ENCODE assay signal across 15 cellular contexts in genomic region chr2:196989496-196989895, GRCh38.
A peak's percentile ranks its signal among the peaks of the same experiment; 100 is the strongest.
DNase-seq lines count a peak whose midpoint lies in the region; TF ChIP-seq lines count a peak whose summit lies in the region.
"Had no signal": no experiment of that assay in that cellular context is flagged by ENCODE, and none has a peak within 500 bp of the region (broad histone marks: within the 10 kb centered on the region; RNA-seq: fewer than 3 reads in every experiment).

No MANE protein-coding gene starts in this region.

- WGBS in adrenal gland, 4 donors, result 52 to 62% (median 55%) methylated on average over 4 of the region's 4 CpGs

- H3K36me3 ChIP-seq in Loucy (ENCODE audit: insufficient read depth, low read length) (peaks cover 12% of the 10 kb centered on the region; the same call in 1 of the 2 replicates), neural cell (ENCODE audit: insufficient read depth, low read length) (no peaks in the 10 kb centered on the region), adrenal gland (replicated peaks in 1 of 2) (peaks cover 0 to 4% of the 10 kb centered on the region in 2 donors)
- H3K36me3 ChIP-seq: gastrocnemius medialis had no signal

- H3K9ac ChIP-seq in Loucy (ENCODE audit: low read depth, low read length, poor library complexity, severe bottlenecking) (peak overlapping the region; percentile 71), neural cell (ENCODE audit: low read length) (no peak overlapping the region)

- H3K27ac ChIP-seq in neural cell (ENCODE audit: low read length) (peak overlapping the region; percentile 85), adrenal gland (peak overlapping the region in 2 of 5 donors; percentile 2 to 83)
- H3K27ac ChIP-seq: gastrocnemius medialis, lower lobe of right lung had no signal

- no peaks in the 10 kb centered on the region for H3K79me2 ChIP-seq in Loucy (ENCODE audit: insufficient read depth, low read length)
- H3K79me2 ChIP-seq in neural cell (replicated peaks; ENCODE audit: insufficient read depth, low read length), result no peaks in the 10 kb centered on the region

- no peak overlapping the region for H3K4me3 ChIP-seq in Loucy (ENCODE audit: low read length, poor library complexity, severe bottlenecking)
- no peak overlapping the region for H3K4me3 ChIP-seq in neural cell (ENCODE audit: low read length)
- H3K4me3 ChIP-seq in adrenal gland, result no peak overlapping the region
- H3K4me3 ChIP-seq: gastrocnemius medialis, lower lobe of right lung had no signal

- H3K36me3 Mint-ChIP-seq in activated CD4-positive, alpha-beta T cell treated with anti-CD3 and anti-CD28 coated beads, Interleukin-2, amount 10 ng/mL, durations not matched to agents 24 days and 14 days (ENCODE audit: low read depth), result peaks cover 69% of the 10 kb centered on the region
- peaks cover 77% of the 10 kb centered on the region for H3K36me3 Mint-ChIP-seq in activated CD4-positive, alpha-beta memory T cell treated with anti-CD3 and anti-CD28 coated beads, Interleukin-2, amount 10 ng/mL, durations not matched to agents 7 days and 5 days (ENCODE audit: low read depth)

- peaks cover 41% of the 10 kb centered on the region for H3K4me1 Mint-ChIP-seq in activated CD4-positive, alpha-beta T cell treated with anti-CD3 and anti-CD28 coated beads, Interleukin-2, amount 10 ng/mL, durations not matched to agents 24 days and 14 days
- peaks cover 49% of the 10 kb centered on the region for H3K4me1 Mint-ChIP-seq in activated CD4-positive, alpha-beta memory T cell treated with anti-CD3 and anti-CD28 coated beads, Interleukin-2, amount 10 ng/mL, durations not matched to agents 7 days and 5 days

- no peak for TF ChIP-seq CTCF in Loucy (conservative IDR thresholded peaks at IDR 0.05; ENCODE audit: low read length)
- TF ChIP-seq CTCF in neural cell (IDR thresholded peaks at IDR 0.05; ENCODE audit: poor library complexity, severe bottlenecking), result no peak
- TF ChIP-seq CTCF in adrenal gland (IDR thresholded peaks at IDR 0.05), result no peak

- peak; percentile 59 for DNase-seq in activated CD4-positive, alpha-beta T cell treated with anti-CD3 and anti-CD28 coated beads, Interleukin-2, amount 10 ng/mL, durations not matched to agents 24 days and 14 days
- no peak for DNase-seq in activated CD4-positive, alpha-beta T cell treated with anti-CD3 and anti-CD28 coated beads, Interleukin-2, amount 50 U/mL, for 4 hours
- DNase-seq in activated CD4-positive, alpha-beta memory T cell treated with anti-CD3 and anti-CD28 coated beads, Interleukin-2, amount 10 ng/mL, durations not matched to agents 7 days and 5 days, result no peak
- no peak for DNase-seq in adrenal gland
- DNase-seq in NCI-H2196 (lab: John Stamatoyannopoulos, UW; ENCODE audit: unreplicated experiment), result no peak
- DNase-seq in NCI-H2081 (lab: John Stamatoyannopoulos, UW), result no peak
- DNase-seq: Calu3; gastrocnemius medialis; lower lobe of right lung; NCI-H187 treated with DMSO at 0.1 percent for 48 hours; NCI-H526 treated with DMSO at 0.1 percent for 48 hours; right cardiac atrium; stimulated activated CD4-positive, alpha-beta T cell treated with anti-CD3 and anti-CD28 coated beads, Interleukin-1b, Interleukin-23, amount 100 ng/mL, for 48 hours had no signal

- H3K27me3 ChIP-seq in Loucy (ENCODE audit: insufficient read depth, low read length, poor library complexity, severe bottlenecking), result no peaks in the 10 kb centered on the region
- H3K27me3 ChIP-seq in neural cell (ENCODE audit: insufficient read depth, low read depth, low read length), result no peaks in the 10 kb centered on the region
- H3K27me3 ChIP-seq in adrenal gland, result no peaks in the 10 kb centered on the region
- H3K27me3 ChIP-seq: gastrocnemius medialis had no signal

- intact Hi-C loops in activated CD4-positive, alpha-beta T cell treated with anti-CD3 and anti-CD28 coated beads, Interleukin-2, amount 10 ng/mL, durations not matched to agents 24 days and 14 days (cut with micrococcal nuclease), result loop anchor here (2.0 to 5.0 kb wide), 4 partner anchors 17 to 747 kb away; partner anchors contain the start of gene CCDC150
- intact Hi-C loops in adrenal gland (cut with DNase I), result no loop called here

- H4K20me1 ChIP-seq in Loucy (ENCODE audit: insufficient read depth, low read length, poor library complexity, severe bottlenecking) (no peaks in the 10 kb centered on the region), neural cell (ENCODE audit: insufficient read depth) (no peaks in the 10 kb centered on the region)

- H3K27ac Mint-ChIP-seq in activated CD4-positive, alpha-beta T cell treated with anti-CD3 and anti-CD28 coated beads, Interleukin-2, amount 10 ng/mL, durations not matched to agents 24 days and 14 days, result peak overlapping the region; percentile 93
- peak overlapping the region; percentile 81 for H3K27ac Mint-ChIP-seq in activated CD4-positive, alpha-beta memory T cell treated with anti-CD3 and anti-CD28 coated beads, Interleukin-2, amount 10 ng/mL, durations not matched to agents 7 days and 5 days

- peaks cover 11% of the 10 kb centered on the region for H3K9me3 Mint-ChIP-seq in activated CD4-positive, alpha-beta T cell treated with anti-CD3 and anti-CD28 coated beads, Interleukin-2, amount 10 ng/mL, durations not matched to agents 24 days and 14 days
- peaks cover 5% of the 10 kb centered on the region for H3K9me3 Mint-ChIP-seq in activated CD4-positive, alpha-beta memory T cell treated with anti-CD3 and anti-CD28 coated beads, Interleukin-2, amount 10 ng/mL, durations not matched to agents 7 days and 5 days

- POLR2A ChIA-PET in activated CD4-positive, alpha-beta memory T cell treated with anti-CD3 and anti-CD28 coated beads, Interleukin-2, amount 10 ng/mL, durations not matched to agents 7 days and 5 days (lab: Charles Lee), result interaction anchor here (0.6 to 3.9 kb wide), 8 partner anchors 20 to 523 kb away, joined by 3 to 45 read pairs (median 5); partner anchors contain the start of genes GTF3C3 and PGAP1

- no peaks in the 10 kb centered on the region for H3K27me3 Mint-ChIP-seq in activated CD4-positive, alpha-beta T cell treated with anti-CD3 and anti-CD28 coated beads, Interleukin-2, amount 10 ng/mL, durations not matched to agents 24 days and 14 days
- no peaks in the 10 kb centered on the region for H3K27me3 Mint-ChIP-seq in activated CD4-positive, alpha-beta memory T cell treated with anti-CD3 and anti-CD28 coated beads, Interleukin-2, amount 10 ng/mL, durations not matched to agents 7 days and 5 days

- no peaks in the 10 kb centered on the region for H3K9me2 ChIP-seq in Loucy (replicated peaks; ENCODE audit: low read depth, low read length)
- H3K9me2 ChIP-seq in neural cell (ENCODE audit: insufficient read depth, low read length), result no peaks in the 10 kb centered on the region

- no peaks in the 10 kb centered on the region for H3K9me3 ChIP-seq in Loucy (ENCODE audit: insufficient read depth, low read depth, low read length)
- no peaks in the 10 kb centered on the region for H3K9me3 ChIP-seq in neural cell (ENCODE audit: low read length)
- no peaks in the 10 kb centered on the region for H3K9me3 ChIP-seq in adrenal gland (replicated peaks in 1 of 3)
- H3K9me3 ChIP-seq: gastrocnemius medialis, lower lobe of right lung had no signal

- H2AFZ ChIP-seq in Loucy (ENCODE audit: low read length) (no peak overlapping the region), neural cell (ENCODE audit: low read depth, low read length) (no peak overlapping the region)

- H3K4me1 ChIP-seq in Loucy (ENCODE audit: insufficient read depth, low read length, poor library complexity, severe bottlenecking), result peaks cover 45% of the 10 kb centered on the region
- peaks cover 6 to 29% of the 10 kb centered on the region in 2 donors for H3K4me1 ChIP-seq in adrenal gland (replicated peaks in 1 of 2)

- no peak for TF ChIP-seq RAD21 in neural cell (conservative IDR thresholded peaks at IDR 0.05)

- peak overlapping the region; percentile 81 for H3K4me2 ChIP-seq in Loucy (ENCODE audit: low read depth, low read length, poor library complexity, severe bottlenecking)
- no peak overlapping the region for H3K4me2 ChIP-seq in neural cell (ENCODE audit: low read length)

- H3F3A ChIP-seq in Loucy (ENCODE audit: low read depth) (no peaks in the 10 kb centered on the region), neural cell (ENCODE audit: insufficient read depth, low read length, poor library complexity, severe bottlenecking) (no peaks in the 10 kb centered on the region)

- no peak for TF ChIP-seq POLR2A in adrenal gland (IDR thresholded peaks at IDR 0.05)

- TF ChIP-seq EP300 in neural cell (conservative IDR thresholded peaks at IDR 0.05; ENCODE audit: poor library complexity, severe bottlenecking), result no peak

- CTCF ChIA-PET in activated CD4-positive, alpha-beta memory T cell treated with anti-CD3 and anti-CD28 coated beads, Interleukin-2, amount 10 ng/mL, durations not matched to agents 7 days and 5 days (lab: Charles Lee), result interaction anchor here (1.2 kb wide), 1 partner anchor 238 kb away, joined by 6 read pairs; no protein-coding TSS in a partner anchor

- H3K4me3 Mint-ChIP-seq in activated CD4-positive, alpha-beta T cell treated with anti-CD3 and anti-CD28 coated beads, Interleukin-2, amount 10 ng/mL, durations not matched to agents 24 days and 14 days, result no peak overlapping the region
- no peak overlapping the region for H3K4me3 Mint-ChIP-seq in activated CD4-positive, alpha-beta memory T cell treated with anti-CD3 and anti-CD28 coated beads, Interleukin-2, amount 10 ng/mL, durations not matched to agents 7 days and 5 days

TF ChIP-seq in neural cell, 6 proteins besides CTCF, POLR2A, EP300 and RAD21 (continues in another document):
- no peak for TF ChIP-seq POLR2AphosphoS5 (IDR thresholded peaks at IDR 0.05)
- TF ChIP-seq EZH2 (IDR thresholded peaks at IDR 0.05; ENCODE audit: borderline replicate concordance, insufficient read depth, low read length, poor library complexity, severe bottlenecking), result no peak
- no peak for TF ChIP-seq MXI1 (conservative IDR thresholded peaks at IDR 0.05; ENCODE audit: poor library complexity, severe bottlenecking)
